ENCODE assay signal across 7 cellular contexts in genomic region chr17:15847447-15848213, GRCh38.
DNase-seq lines count a peak whose midpoint lies in the region; ATAC-seq and TF ChIP-seq lines count a peak whose summit lies in the region.
"Not testable (repeated sequence)": the region's sequence is repeated elsewhere in the genome, so short reads cannot be mapped to it uniquely, and the experiment has no call there.

No MANE protein-coding gene starts in this region.

- peak overlapping the region; percentile 32 for H3K4me2 ChIP-seq in osteoblast (ENCODE audit: insufficient read depth, low read length)

- not testable (repeated sequence) for H3K9me3 ChIP-seq in RWPE2 (ENCODE audit: severe bottlenecking); osteoblast (ENCODE audit: low read depth, low read length)

- not testable (repeated sequence) for H4K20me1 ChIP-seq in osteoblast (ENCODE audit: insufficient read depth, low read length)

- H3K27me3 ChIP-seq in RWPE2 (ENCODE audit: insufficient read depth, poor library complexity, severe bottlenecking); foreskin keratinocyte; osteoblast (ENCODE audit: insufficient read depth, low read length): not testable (repeated sequence)

- intact Hi-C loops in left colon (cut with DNase I, micrococcal nuclease), result not testable (repeated sequence)

- not testable (repeated sequence) for H3K79me2 ChIP-seq in osteoblast (ENCODE audit: insufficient read depth, low read length)

- peak; percentile 48 for ATAC-seq in HG02973 (IDR thresholded peaks at IDR 0.05; ENCODE audit: unreplicated experiment)
- 0 out of 3 replicates have a peak, but pooled peaks have one; percentile 31 for ATAC-seq in RWPE2 (ENCODE audit: low read depth)
- ATAC-seq in foreskin keratinocyte, result peak; percentile 35
- ATAC-seq in left colon, result peak; percentile 99

- H3K4me3 ChIP-seq in RWPE2 (ENCODE audit: severe bottlenecking); cardiac fibroblast (replicated peaks in 1 of 2; ENCODE audit: low read depth in 2 of 2, low read length in 2 of 2); osteoblast (ENCODE audit: insufficient read depth, low read length): not testable (repeated sequence)

- H3K36me3 ChIP-seq in RWPE2 (ENCODE audit: low read depth); osteoblast (ENCODE audit: insufficient read depth, low read length): not testable (repeated sequence)

- H3K4me1 ChIP-seq in RWPE2 (ENCODE audit: insufficient read depth, poor library complexity, severe bottlenecking); foreskin keratinocyte; osteoblast (ENCODE audit: insufficient read depth, low read length): not testable (repeated sequence)

- TF ChIP-seq CTCF in RWPE2 (IDR thresholded peaks at IDR 0.05; ENCODE audit: poor library complexity, severe bottlenecking); cardiac fibroblast (IDR thresholded peaks at IDR 0.05; ENCODE audit: low read depth, low read length); foreskin keratinocyte (conservative IDR thresholded peaks at IDR 0.05); osteoblast (IDR thresholded peaks at IDR 0.05; ENCODE audit: extremely low read depth, low read depth, low read length): not testable (repeated sequence)

- not testable (repeated sequence) for H2AFZ ChIP-seq in osteoblast (ENCODE audit: low read length)

- H3K27ac ChIP-seq in RWPE2 (ENCODE audit: poor library complexity, severe bottlenecking); foreskin keratinocyte: not testable (repeated sequence)
- H3K27ac ChIP-seq in osteoblast (ENCODE audit: low read depth, low read length), result peak overlapping the region; percentile 76

- DNase-seq in GM04503 (ENCODE audit: low read depth) (peak; percentile 11), cardiac fibroblast (ENCODE audit: low read depth in 2 of 2) (peak; percentile 45 to 75)
- not testable (repeated sequence) for DNase-seq in RWPE2 (ENCODE audit: low spot score); foreskin keratinocyte; left colon; osteoblast (ENCODE audit: insufficient read length, low spot score, missing footprints)

Comparison
In these comparisons a context has a peak if more than half of its experiments do, and no peak if none do; other contexts are left out.
1. ATAC-seq: peak in every context shown above with its lines; median percentile 99 in left colon; 48 in HG02973; 35 in foreskin keratinocyte; 31 in RWPE2.